Comparison of ENCODE assay signal across 16 cellular contexts in the genomic region with DNA sequence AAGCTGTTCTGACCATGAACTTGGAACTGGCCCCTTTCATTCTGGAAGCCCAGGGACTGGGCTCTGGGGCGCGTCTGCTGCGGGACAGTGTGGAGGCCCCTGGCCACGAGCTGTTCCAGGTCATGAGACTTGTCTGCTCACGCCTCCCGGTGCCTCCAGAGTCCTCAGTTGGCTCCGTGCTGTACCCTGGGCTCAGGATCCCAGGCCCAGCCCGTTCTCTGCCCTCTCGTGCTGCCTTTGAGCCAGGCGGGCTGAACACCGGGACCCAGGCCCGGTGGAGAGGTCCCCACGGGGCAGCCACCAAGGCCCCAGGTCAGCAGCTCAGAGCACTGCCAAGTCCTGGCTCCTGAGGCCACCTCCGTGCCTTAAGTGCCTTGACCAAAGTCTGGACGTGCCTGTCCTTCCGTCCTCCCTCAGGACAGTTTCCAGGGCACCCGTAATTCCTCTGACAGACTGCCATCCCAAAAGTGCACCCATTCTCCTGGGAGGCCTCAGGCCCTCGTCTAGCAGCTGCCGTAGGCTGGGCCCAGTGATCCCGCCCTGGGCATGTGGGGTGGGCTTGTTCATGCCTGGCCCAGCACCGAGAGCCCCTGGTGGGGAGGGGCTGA. TPM values are rescaled to one million over a fixed set of nuclear protein-coding genes. Genes with fewer than 3 reads are reported as not detected.
DNase-seq lines count a peak whose midpoint lies in the region; ATAC-seq, FAIRE-seq and TF ChIP-seq lines count a peak whose summit lies in the region.
"Had no signal": no experiment of that assay in that cellular context is flagged by ENCODE, and none has a peak within 500 bp of the region (broad histone marks: within the 10 kb centered on the region; RNA-seq: fewer than 3 reads in every experiment).

No MANE protein-coding gene starts in this region.

- H2BK12ac ChIP-seq in H1 (ENCODE audit: low read depth, low read length) (0 out of 2 replicates have a peak overlapping the region, but pooled peaks have one; percentile 3), neuronal stem cell (ENCODE audit: low read length) (peak overlapping the region; percentile 82)

- H3K4ac ChIP-seq in IMR-90 (ENCODE audit: low read depth, low read length) = no peak overlapping the region
- H3K4ac ChIP-seq in H1 (replicated peaks; ENCODE audit: insufficient read length, low read depth, low read length) = no peak overlapping the region
- no peak overlapping the region for H3K4ac ChIP-seq in neuronal stem cell (ENCODE audit: low read length)

- H2BK15ac ChIP-seq in IMR-90 (ENCODE audit: low read depth, low read length) (no peak overlapping the region), H1 (ENCODE audit: low read length) (no peak overlapping the region), neuronal stem cell (ENCODE audit: low read length) (no peak overlapping the region)

- dilution Hi-C loops in IMR-90 (cut with HindIII; ENCODE audit: low sequenced_read_pairs, unreplicated experiment) = no loop called here

- H2AK5ac ChIP-seq in IMR-90 (ENCODE audit: low read depth, low read length) (no peak overlapping the region), H1 (ENCODE audit: low read depth, low read length) (no peak overlapping the region; the same call in 1 of the 2 replicates), neuronal stem cell (ENCODE audit: low read depth, low read length) (peak overlapping the region; percentile 3)

- H2AK9ac ChIP-seq in IMR-90 (replicated peaks; ENCODE audit: low read depth, low read length, poor library complexity) = peak overlapping the region; percentile 76

- H3K14ac ChIP-seq in IMR-90 (replicated peaks; ENCODE audit: low read depth, low read length) (no peak overlapping the region), H1 (ENCODE audit: insufficient read length) (no peak overlapping the region), neuronal stem cell (ENCODE audit: low read length) (no peak overlapping the region)

- H3K9me3 ChIP-seq in IMR-90 (ENCODE audit: control insufficient read depth, insufficient read depth, low read length) (no peaks in the 10 kb centered on the region), H1 (ENCODE audit: insufficient read depth in 2 of 2, low read depth in 1 of 2, low read length in 1 of 2) (no peaks in the 10 kb centered on the region), neuronal stem cell (replicated peaks in 1 of 2; ENCODE audit: control insufficient read depth in 2 of 2, insufficient read depth in 1 of 2, low read depth in 1 of 2, low read length in 2 of 2) (no peaks in the 10 kb centered on the region), thyroid gland (no peaks in the 10 kb centered on the region)

- H3K79me1 ChIP-seq in IMR-90 (ENCODE audit: low read depth in 1 of 2, low read length in 2 of 2) (peaks cover 0 to 22% of the 10 kb centered on the region in 2 experiments; a peak in 3 of 4 replicates), H1 (ENCODE audit: low read depth, low read length) (no peaks in the 10 kb centered on the region), neuronal stem cell (ENCODE audit: low read depth, low read length) (peaks cover under 1% of the 10 kb centered on the region)

- H3K23ac ChIP-seq in IMR-90 (ENCODE audit: low read depth, low read length) = no peak overlapping the region
- no peak overlapping the region for H3K23ac ChIP-seq in H1 (ENCODE audit: insufficient read length)
- H3K23ac ChIP-seq in neuronal stem cell (ENCODE audit: low read depth, low read length, poor library complexity) = no peak overlapping the region

- ATAC-seq in IMR-90 (ENCODE audit: low read depth) = no peak
- ATAC-seq in HG02759 (IDR thresholded peaks at IDR 0.05; ENCODE audit: unreplicated experiment) = no peak
- no peak for ATAC-seq in HG02678 (IDR thresholded peaks at IDR 0.05; ENCODE audit: unreplicated experiment)
- ATAC-seq in GM18520 (IDR thresholded peaks at IDR 0.05; ENCODE audit: unreplicated experiment) = no peak
- ATAC-seq: activated CD8-positive, alpha-beta T cell treated with anti-CD3 and anti-CD28 coated beads for 36 hours had no signal

- no peak overlapping the region for H3K18ac ChIP-seq in IMR-90 (ENCODE audit: low read depth, low read length)
- H3K18ac ChIP-seq in H1 (ENCODE audit: extremely low read depth, low read length) = no peak overlapping the region
- no peak overlapping the region for H3K18ac ChIP-seq in neuronal stem cell (ENCODE audit: low read length)

- no peak overlapping the region for H2BK20ac ChIP-seq in IMR-90 (ENCODE audit: low read depth, low read length)
- no peak overlapping the region for H2BK20ac ChIP-seq in H1 (ENCODE audit: low read length)

- no TSS peak for BruUV-seq in IMR-90 (replicated peaks; lab: Mats Ljungman, UMichigan)

- TF ChIP-seq RAD21 in IMR-90 (IDR thresholded peaks at IDR 0.05; ENCODE audit: low read length) (no peak), H1 (IDR thresholded peaks at IDR 0.05 in 1 of 2, conservative IDR thresholded peaks at IDR 0.05 in 1 of 2; ENCODE audit: low read depth in 2 of 2, low read length in 2 of 2) (no peak)

- H3K23me2 ChIP-seq in H1 (ENCODE audit: low read depth, low read length) = no peaks in the 10 kb centered on the region

- no peak for TF ChIP-seq EP300 in H1 (IDR thresholded peaks at IDR 0.05; ENCODE audit: borderline replicate concordance in 1 of 2, low read depth in 2 of 2, low read length in 2 of 2)

- no peak overlapping the region for H4K5ac ChIP-seq in IMR-90 (ENCODE audit: low read depth, low read length)
- H4K5ac ChIP-seq in H1 (ENCODE audit: insufficient read length, low read depth, low read length) = no peak overlapping the region

- peaks cover 19% of the 10 kb centered on the region for H3K4me1 ChIP-seq in IMR-90 (ENCODE audit: control insufficient read depth, insufficient read depth, low read length)
- H3K4me1 ChIP-seq in H1 (replicated peaks in 1 of 4; ENCODE audit: control insufficient read depth in 3 of 4, insufficient read depth in 4 of 4, low read length in 3 of 4) = peaks cover 0 to 16% (median 11%) of the 10 kb centered on the region in 4 experiments; a peak in 6 of 7 replicates
- peaks cover 7 to 9% of the 10 kb centered on the region in 2 donors for H3K4me1 ChIP-seq in neuronal stem cell (ENCODE audit: control insufficient read depth in 2 of 2, insufficient read depth in 1 of 2, low read depth in 1 of 2, low read length in 2 of 2)
- peaks cover 10 to 42% of the 10 kb centered on the region in 2 donors for H3K4me1 ChIP-seq in thyroid gland

- in situ Hi-C loops in IMR-90 (cut with MboI; ENCODE audit: low sequenced_read_pairs) = no loop called here

- intact Hi-C loops in IMR-90 (cut with micrococcal nuclease) (no loop called here), thyroid gland (cut with DNase I) (loop anchor here (2.0 to 10.0 kb wide), 2 partner anchors 119 to 529 kb away; no protein-coding TSS in a partner anchor)

- H3K4me3 ChIP-seq in IMR-90 (ENCODE audit: insufficient read depth, low read depth, low read length) (no peak overlapping the region), H1 (ENCODE audit: extremely low read depth in 1 of 4, insufficient read depth in 2 of 4, low read depth in 3 of 4, low read length in 4 of 4) (no peak overlapping the region), neuronal stem cell (ENCODE audit: low read length in 2 of 2) (no peak overlapping the region), thyroid gland (replicated peaks in 1 of 3) (no peak overlapping the region)
- H3K4me3 ChIP-seq: cardiac muscle cell, PC-9 had no signal

- no peak overlapping the region for H2AFZ ChIP-seq in IMR-90 (replicated peaks; ENCODE audit: low read length, poor library complexity)
- H2AFZ ChIP-seq in H1 (ENCODE audit: low read length) = no peak overlapping the region
- H2AFZ ChIP-seq in neuronal stem cell (ENCODE audit: low read length) = no peak overlapping the region
- H2AFZ ChIP-seq: PC-9 had no signal

- no peaks in the 10 kb centered on the region for H3K27me3 ChIP-seq in IMR-90 (ENCODE audit: control insufficient read depth, insufficient read depth, low read length)
- no peaks in the 10 kb centered on the region; a peak in 1 of 7 replicates for H3K27me3 ChIP-seq in H1 (replicated peaks in 1 of 4; ENCODE audit: control insufficient read depth in 3 of 4, extremely low read depth in 1 of 4, insufficient read depth in 3 of 4, low read length in 3 of 4)
- H3K27me3 ChIP-seq in neuronal stem cell (ENCODE audit: control insufficient read depth in 3 of 3, insufficient read depth in 3 of 3, low read depth in 1 of 3, low read length in 3 of 3) = peaks cover 0 to 77% (median 5%) of the 10 kb centered on the region in 3 experiments
- H3K27me3 ChIP-seq in thyroid gland = no peaks in the 10 kb centered on the region
- H3K27me3 ChIP-seq: cardiac muscle cell had no signal

- POLR2A ChIA-PET in IMR-90 (lab: Charles Lee; ENCODE audit: unreplicated experiment) (interaction anchor here (0.5 kb wide), 1 partner anchor 173 kb away, joined by 8 read pairs; no protein-coding TSS in a partner anchor), H1 (lab: Charles Lee; ENCODE audit: partially characterized antibody) (interaction anchor here (1.2 kb wide), 1 partner anchor 53 kb away, joined by 3 read pairs; no protein-coding TSS in a partner anchor)

- no peak overlapping the region for H4K8ac ChIP-seq in IMR-90 (ENCODE audit: low read depth in 2 of 2, low read length in 2 of 2)
- H4K8ac ChIP-seq in H1 (ENCODE audit: extremely low read depth, insufficient read depth, low read length) = no peak overlapping the region; the same call in 1 of the 2 replicates
- no peak overlapping the region for H4K8ac ChIP-seq in neuronal stem cell (ENCODE audit: low read depth, low read length)

- no peak overlapping the region for H4K91ac ChIP-seq in IMR-90 (ENCODE audit: insufficient read depth, low read depth, low read length)
- H4K91ac ChIP-seq in H1 (replicated peaks; ENCODE audit: insufficient read length, low read length) = no peak overlapping the region
- no peak overlapping the region for H4K91ac ChIP-seq in neuronal stem cell (ENCODE audit: low read depth, low read length, poor library complexity)

- TF ChIP-seq CTCF in IMR-90 (conservative IDR thresholded peaks at IDR 0.05; ENCODE audit: low read depth, low read length) (no peak), H1 (IDR thresholded peaks at IDR 0.05; ENCODE audit: control extremely low read depth in 1 of 3, insufficient read depth in 1 of 3, low read depth in 1 of 3, low read length in 3 of 3) (no peak), thyroid gland (IDR thresholded peaks at IDR 0.05) (no peak)

- no peak overlapping the region for H3K9ac ChIP-seq in IMR-90 (ENCODE audit: low read depth, low read length)
- H3K9ac ChIP-seq in H1 (replicated peaks in 1 of 4; ENCODE audit: extremely low read depth in 1 of 4, low read depth in 3 of 4, low read length in 3 of 4) = no peak overlapping the region
- H3K9ac ChIP-seq in neuronal stem cell (ENCODE audit: low read depth, low read length, poor library complexity) = no peak overlapping the region

- DNase-seq in IMR-90 (no peak), H1 (ENCODE audit: low read depth in 1 of 2, low spot score in 2 of 2) (no peak), neuronal stem cell (ENCODE audit: low spot score) (no peak), thyroid gland (no peak)
- DNase-seq in effector CD4-positive, alpha-beta T cell = no peak
- DNase-seq: activated CD8-positive, alpha-beta T cell treated with anti-CD3 and anti-CD28 coated beads for 36 hours; activated gamma-delta T cell treated with Interleukin-2 at 50 U/mL for 16 hours; erythroblast; naive B cell; NCI-H1048; NCI-H345; PC-9 had no signal

- H3K36me3 ChIP-seq in IMR-90 (ENCODE audit: control insufficient read depth, insufficient read depth, low read length) = peaks cover 47% of the 10 kb centered on the region
- no peaks in the 10 kb centered on the region; a peak in 1 of 8 replicates for H3K36me3 ChIP-seq in H1 (ENCODE audit: control insufficient read depth in 2 of 4, insufficient read depth in 4 of 4, low read length in 3 of 4)
- H3K36me3 ChIP-seq in neuronal stem cell (replicated peaks in 1 of 2; ENCODE audit: control insufficient read depth in 2 of 2, insufficient read depth in 2 of 2, low read length in 2 of 2) = no peaks in the 10 kb centered on the region
- peaks cover 21 to 23% of the 10 kb centered on the region in 2 donors for H3K36me3 ChIP-seq in thyroid gland
- H3K36me3 ChIP-seq: cardiac muscle cell had no signal

- no peak overlapping the region for H3K27ac ChIP-seq in IMR-90 (ENCODE audit: insufficient read depth, low read length)
- no peak overlapping the region for H3K27ac ChIP-seq in H1 (ENCODE audit: low read depth, low read length)
- no peak overlapping the region for H3K27ac ChIP-seq in neuronal stem cell (replicated peaks; ENCODE audit: low read length)
- H3K27ac ChIP-seq in thyroid gland = peak overlapping the region in 2 of 3 donors; percentile 49 to 69
- H3K27ac ChIP-seq: cardiac muscle cell, PC-9 had no signal

- CTCF ChIA-PET in IMR-90 (lab: Yijun Ruan, JAX) (interaction anchor here (4.0 kb wide), 1 partner anchor 108 kb away, joined by 24 read pairs; no protein-coding TSS in a partner anchor), H1 (lab: Charles Lee; ENCODE audit: partially characterized antibody) (interaction anchor here (0.6 to 10.9 kb wide), 13 partner anchors 12 to 123 kb away, joined by 3 to 147 read pairs (median 3); no protein-coding TSS in a partner anchor)

- no peak overlapping the region for H3K56ac ChIP-seq in IMR-90 (ENCODE audit: extremely low read depth, insufficient read depth, low read length)
- peak overlapping the region; percentile 42 for H3K56ac ChIP-seq in H1 (replicated peaks; ENCODE audit: insufficient read length, low read depth, low read length)

- FAIRE-seq in H1 (lab: Jason Lieb, UNC) = no peak

- H2BK5ac ChIP-seq in IMR-90 (ENCODE audit: low read depth, low read length, poor library complexity, severe bottlenecking) (no peak overlapping the region), H1 (ENCODE audit: low read depth, low read length) (no peak overlapping the region), neuronal stem cell (ENCODE audit: low read length) (no peak overlapping the region)

- TF ChIP-seq POLR2A in IMR-90 (IDR thresholded peaks at IDR 0.05; ENCODE audit: low read depth, low read length) (no peak), H1 (IDR thresholded peaks at IDR 0.05; ENCODE audit: control extremely low read depth in 1 of 2, low read depth in 2 of 2, low read length in 2 of 2) (no peak), thyroid gland (IDR thresholded peaks at IDR 0.05) (no peak)

- H3K9me1 ChIP-seq in IMR-90 (ENCODE audit: insufficient read depth, low read length) = peaks cover 1% of the 10 kb centered on the region; the same call in 1 of the 2 replicates

- peaks cover 19% of the 10 kb centered on the region for H4K20me1 ChIP-seq in IMR-90 (ENCODE audit: insufficient read depth, low read length)
- peaks cover 0 to 1% of the 10 kb centered on the region in 2 experiments for H4K20me1 ChIP-seq in H1 (replicated peaks in 1 of 2; ENCODE audit: control insufficient read depth in 1 of 2, insufficient read depth in 2 of 2, low read length in 2 of 2)

- no peak overlapping the region for H3K4me2 ChIP-seq in IMR-90 (ENCODE audit: low read depth, low read length)
- no peak overlapping the region for H3K4me2 ChIP-seq in H1 (ENCODE audit: insufficient read depth in 1 of 2, low read depth in 2 of 2, low read length in 2 of 2)
- H3K4me2 ChIP-seq in neuronal stem cell (ENCODE audit: insufficient read depth, low read length, poor library complexity, severe bottlenecking) = no peak overlapping the region
- H3K4me2 ChIP-seq: PC-9 had no signal

- no peaks in the 10 kb centered on the region for H3K79me2 ChIP-seq in H1 (ENCODE audit: control insufficient read depth in 1 of 2, insufficient read depth in 2 of 2, low read length in 2 of 2)

- H2BK120ac ChIP-seq in IMR-90 (ENCODE audit: low read depth, low read length) (no peak overlapping the region), H1 (replicated peaks; ENCODE audit: low read depth, low read length) (no peak overlapping the region), neuronal stem cell (ENCODE audit: low read depth, low read length) (no peak overlapping the region)

- WGBS in IMR-90 (ENCODE audit: extremely low coverage in 2 of 2, insufficient read length in 1 of 2), 2 experiments = 93% methylated on average over 6 of the region's 21 CpGs; no CpG with 5 or more reads in 1 of the 2 experiments
- 84% methylated on average over 20 of the region's 21 CpGs; no CpG with 5 or more reads in 1 of the 2 experiments for WGBS in H1 (ENCODE audit: extremely low coverage in 1 of 2, insufficient coverage in 1 of 2, insufficient read length in 1 of 2, insufficient replicate concordance in 2 of 2, low coverage in 1 of 2, low lambda C conversion rate in 2 of 2, missing lambda C conversion rate in 1 of 2), 2 experiments
- WGBS in neuronal stem cell (ENCODE audit: extremely low coverage in 2 of 2, insufficient read length in 2 of 2, insufficient replicate concordance in 1 of 2), 2 donors = no CpG with 5 or more reads among the region's 21 CpGs
- WGBS in thyroid gland, 2 donors = 74 to 79% methylated on average over 17 to 19 of the region's 21 CpGs

RNA-seq across cellular contexts. Expression of a gene that starts 36.3 kb away (rescaled TPM):
- total RNA-seq in IMR-90 (2012; rRNA removed) (6.1 and 7.0 TPM in 2 replicates), thyroid gland (10 to 100 TPM; 26.9 to 41.9 (median 37.4) TPM)
- polyA plus RNA-seq in IMR-90 (2012; rRNA removed) (3.1 and 3.3 TPM in 2 replicates), H1 (2011; rRNA removed) (3.1 and 3.3 TPM in 2 replicates)
- polyA plus RNA-seq in IMR-90 (2012; cell fraction: cytosol; rRNA removed) = 3.2 and 3.3 TPM in 2 replicates
- polyA plus RNA-seq in IMR-90 (2012; cell fraction: nucleus; rRNA removed; ENCODE audit: low replicate concordance) = 3.0 and 5.9 TPM in 2 replicates
- 8.2 and 10.0 TPM in 2 replicates for total RNA-seq in H1 (2021; fragmentation: NEBNext Ultra II Directional; extraction: Animal tissue kit (Norgen Biotek cat#: 25700))
- polyA plus RNA-seq in H1 (2011; cell fraction: cytosol; rRNA removed) = 3.6 TPM
- polyA plus RNA-seq in H1 (2011; cell fraction: nucleus; rRNA removed) = 9.9 TPM
- polyA plus RNA-seq in H1 (2012, experiment 1 of 2) = 3.8 to 4.8 TPM (median 4.5 TPM) in 4 replicates
- 3.1 TPM for polyA plus RNA-seq in H1 (2012, experiment 2 of 2)
- polyA plus RNA-seq in H1 (2013, experiment 1 of 2) = 3.9 TPM
- 3.4 TPM for polyA plus RNA-seq in H1 (2013, experiment 2 of 2)
- polyA minus RNA-seq in H1 (2011; rRNA and poly(A)+ RNA removed) = 6.5 and 7.4 TPM in 2 replicates
- 3.2 TPM for polyA minus RNA-seq in H1 (2011; cell fraction: cytosol; rRNA and poly(A)+ RNA removed)
- polyA minus RNA-seq in H1 (2011; cell fraction: nucleus; rRNA and poly(A)+ RNA removed) = 14.7 TPM
- 4.4 TPM for polyA plus RNA-seq in neuronal stem cell (2013, experiment 1 of 2)
- polyA plus RNA-seq in neuronal stem cell (2013, experiment 2 of 2) = 4.3 TPM

Comparison
In these comparisons a context has a peak if more than half of its experiments do, and no peak if none do; other contexts are left out.
1. H3K27ac ChIP-seq: peak in thyroid gland (2 of 3); none in IMR-90 (single experiment), H1 (single experiment) and neuronal stem cell (single experiment).